ENCODE assay signal across 20 cellular contexts in genomic region chr2:122194546-122194945, GRCh38.
DNase-seq lines count a peak whose midpoint lies in the region; ATAC-seq and TF ChIP-seq lines count a peak whose summit lies in the region.
"Had no signal": no experiment of that assay in that cellular context is flagged by ENCODE, and none has a peak within 500 bp of the region (broad histone marks: within the 10 kb centered on the region; RNA-seq: fewer than 3 reads in every experiment).

No MANE protein-coding gene starts in this region.

- no peak overlapping the region for H3K4me3 Mint-ChIP-seq in GM23338
- no peak overlapping the region for H3K4me3 Mint-ChIP-seq in activated CD8-positive, alpha-beta T cell treated with anti-CD3 and anti-CD28 coated beads, Interleukin-2, amount 10 ng/mL, durations not matched to agents 7 days and 5 days
- H3K4me3 Mint-ChIP-seq: CD4-positive, CD25-positive, alpha-beta regulatory T cell; HFFc6 had no signal

- H3K27ac ChIP-seq in A673 (ENCODE audit: low read depth, low read length, poor library complexity, severe bottlenecking) (peak overlapping the region; percentile 69), GM23338 (ENCODE audit: low read depth) (no peak overlapping the region)
- H3K27ac ChIP-seq: SJSA1 had no signal

- H3K4me2 ChIP-seq in GM23338: no peak overlapping the region

- H3K4me3 ChIP-seq in A673 (ENCODE audit: low read depth, low read length, poor library complexity, severe bottlenecking) (no peak overlapping the region), GM23338 (no peak overlapping the region)
- H3K4me3 ChIP-seq: SJSA1 had no signal

- no peak overlapping the region for H3K27ac Mint-ChIP-seq in GM23338
- no peak overlapping the region for H3K27ac Mint-ChIP-seq in activated CD8-positive, alpha-beta T cell treated with anti-CD3 and anti-CD28 coated beads, Interleukin-2, amount 10 ng/mL, durations not matched to agents 7 days and 5 days
- H3K27ac Mint-ChIP-seq: CD4-positive, CD25-positive, alpha-beta regulatory T cell; HFFc6 had no signal

- H3K9me3 Mint-ChIP-seq in GM23338: peaks cover 13% of the 10 kb centered on the region
- H3K9me3 Mint-ChIP-seq in activated CD8-positive, alpha-beta T cell treated with anti-CD3 and anti-CD28 coated beads, Interleukin-2, amount 10 ng/mL, durations not matched to agents 7 days and 5 days (ENCODE audit: insufficient read depth): no peaks in the 10 kb centered on the region
- H3K9me3 Mint-ChIP-seq: HFFc6 had no signal

- POLR2A ChIA-PET in A673 (lab: Charles Lee; ENCODE audit: low non-redundant PET): interaction anchor here (0.6 kb wide), 1 partner anchor 305 kb away, joined by 6 read pairs; no protein-coding TSS in a partner anchor
- POLR2A ChIA-PET in activated CD8-positive, alpha-beta T cell treated with anti-CD3 and anti-CD28 coated beads, Interleukin-2, amount 10 ng/mL, durations not matched to agents 7 days and 5 days (lab: Charles Lee): no interaction called here

- no peaks in the 10 kb centered on the region for H3F3A ChIP-seq in GM23338 (replicated peaks; ENCODE audit: low read depth)

- ATAC-seq in GM23338 (no peak), GM19324 (IDR thresholded peaks at IDR 0.05; ENCODE audit: low FRiP score, unreplicated experiment) (no peak), HG02798 (IDR thresholded peaks at IDR 0.05; ENCODE audit: poor library complexity, unreplicated experiment) (no peak), SK-N-SH treated with all-trans-retinoic acid at 6 μM for 48 hours (no peak)
- ATAC-seq in activated CD8-positive, alpha-beta T cell treated with anti-CD3 and anti-CD28 coated beads, Interleukin-2, amount 10 ng/mL, durations not matched to agents 7 days and 5 days: no peak

- H3K9me3 ChIP-seq in A673 (ENCODE audit: low read depth, low read length, poor library complexity, severe bottlenecking): no peaks in the 10 kb centered on the region
- H3K9me3 ChIP-seq: BE2C, SJSA1 had no signal

- TF ChIP-seq CTCF in A673 (conservative IDR thresholded peaks at IDR 0.05; ENCODE audit: low read depth, low read length) (no peak), GM23338 (conservative IDR thresholded peaks at IDR 0.05; ENCODE audit: low read depth in 2 of 2) (no peak)

- H3K9me2 ChIP-seq in GM23338 (ENCODE audit: insufficient read depth): peaks cover 3% of the 10 kb centered on the region; the same call in 1 of the 2 replicates

- no TSS peak for BruUV-seq in A673 (replicated peaks; lab: Mats Ljungman, UMichigan)

- peaks cover 4% of the 10 kb centered on the region; the same call in 1 of the 3 replicates for H3K36me3 Mint-ChIP-seq in GM23338 (ENCODE audit: low read depth)
- H3K36me3 Mint-ChIP-seq in activated CD8-positive, alpha-beta T cell treated with anti-CD3 and anti-CD28 coated beads, Interleukin-2, amount 10 ng/mL, durations not matched to agents 7 days and 5 days (ENCODE audit: low read depth): no peaks in the 10 kb centered on the region
- H3K36me3 Mint-ChIP-seq: CD4-positive, CD25-positive, alpha-beta regulatory T cell had no signal

- peaks cover 6% of the 10 kb centered on the region; the same call in 2 of the 3 replicates for H3K4me1 Mint-ChIP-seq in GM23338
- H3K4me1 Mint-ChIP-seq in activated CD8-positive, alpha-beta T cell treated with anti-CD3 and anti-CD28 coated beads, Interleukin-2, amount 10 ng/mL, durations not matched to agents 7 days and 5 days (ENCODE audit: low read depth): no peaks in the 10 kb centered on the region
- H3K4me1 Mint-ChIP-seq: CD4-positive, CD25-positive, alpha-beta regulatory T cell had no signal

- H3K79me2 ChIP-seq in GM23338 (replicated peaks; ENCODE audit: insufficient read depth): no peaks in the 10 kb centered on the region

- intact Hi-C loops in A673 (cut with micrococcal nuclease; ENCODE audit: unreplicated experiment): loop anchor here (5.0 kb wide), 2 partner anchors 133 to 173 kb away; no protein-coding TSS in a partner anchor

- H4K20me1 ChIP-seq in GM23338 (replicated peaks; ENCODE audit: insufficient read depth): no peaks in the 10 kb centered on the region

- H2AFZ ChIP-seq in GM23338: peak overlapping the region; percentile 63; the same call in 1 of the 2 replicates

- DNase-seq in A673 (ENCODE audit: low spot score) (peak; percentile 60), GM23338 (ENCODE audit: low spot score) (no peak), RPMI7951 (ENCODE audit: low read depth) (peak; percentile 30), iPS-NIHi7 (ENCODE audit: extremely low spot score) (peak; percentile 29)
- no peak for DNase-seq in activated CD8-positive, alpha-beta T cell treated with anti-CD3 and anti-CD28 coated beads, Interleukin-2, amount 10 ng/mL, durations not matched to agents 7 days and 5 days
- DNase-seq: 8988T; BE2C; Calu3; CD4-positive, CD25-positive, alpha-beta regulatory T cell; DMS79 treated with DMSO at 0.1 percent for 48 hours; HFFc6; NCI-H1092 treated with DMSO at 0.1 percent for 48 hours; NCI-H1694 treated with DMSO at 0.1 percent for 48 hours; NCI-H2227 treated with DMSO at 0.1 percent for 48 hours; NCI-H510A treated with DMSO at 0.1 percent for 48 hours; NCI-H82 had no signal

- no peaks in the 10 kb centered on the region for H3K27me3 Mint-ChIP-seq in GM23338 (ENCODE audit: insufficient read depth, low read depth, poor library complexity)
- no peaks in the 10 kb centered on the region for H3K27me3 Mint-ChIP-seq in activated CD8-positive, alpha-beta T cell treated with anti-CD3 and anti-CD28 coated beads, Interleukin-2, amount 10 ng/mL, durations not matched to agents 7 days and 5 days (ENCODE audit: low read depth)
- H3K27me3 Mint-ChIP-seq: CD4-positive, CD25-positive, alpha-beta regulatory T cell had no signal

- no peaks in the 10 kb centered on the region for H3K36me3 ChIP-seq in A673 (ENCODE audit: insufficient read depth, low read length, poor library complexity, severe bottlenecking)
- no peaks in the 10 kb centered on the region for H3K36me3 ChIP-seq in GM23338 (ENCODE audit: insufficient read depth)
- H3K36me3 ChIP-seq: BE2C, SJSA1 had no signal

- H3K4me1 ChIP-seq in A673 (ENCODE audit: insufficient read depth, low read length, poor library complexity, severe bottlenecking) (peaks cover 44% of the 10 kb centered on the region), GM23338 (ENCODE audit: insufficient read depth) (no peaks in the 10 kb centered on the region; the same call in 1 of the 2 replicates)
- H3K4me1 ChIP-seq: BE2C, SJSA1 had no signal

- H3K27me3 ChIP-seq in A673 (replicated peaks; ENCODE audit: insufficient read depth, low read depth, low read length, poor library complexity) (no peaks in the 10 kb centered on the region), GM23338 (ENCODE audit: insufficient read depth) (no peaks in the 10 kb centered on the region)
- H3K27me3 ChIP-seq: BE2C, SJSA1 had no signal

- CTCF ChIA-PET in A673 (lab: Charles Lee): no interaction called here
- CTCF ChIA-PET in activated CD8-positive, alpha-beta T cell treated with anti-CD3 and anti-CD28 coated beads, Interleukin-2, amount 10 ng/mL, durations not matched to agents 7 days and 5 days (lab: Charles Lee): interaction anchor here (0.9 kb wide), 1 partner anchor 27 kb away, joined by 3 read pairs; no protein-coding TSS in a partner anchor

TF ChIP-seq in GM23338, 12 proteins besides CTCF, POLR2A, EP300 and RAD21 (continues in another document):
- TF ChIP-seq NANOG (IDR thresholded peaks at IDR 0.05; ENCODE audit: borderline replicate concordance) (no peak), CREB1 (CRISPR knock-in tag; IDR thresholded peaks at IDR 0.05; ENCODE audit: low read depth) (no peak), EZH2phosphoT487 (IDR thresholded peaks at IDR 0.05; ENCODE audit: unreplicated experiment) (no peak), ZNF331 (CRISPR knock-in tag; IDR thresholded peaks at IDR 0.05; ENCODE audit: low read depth) (no peak)

TF ChIP-seq in SK-N-SH treated with all-trans-retinoic acid at 6 μM for 48 hours, 23 proteins besides CTCF, POLR2A, EP300 and RAD21:
- TF ChIP-seq RARB (CRISPR knock-in tag; IDR thresholded peaks at IDR 0.05) (no peak), ZFP3 (CRISPR knock-in tag; IDR thresholded peaks at IDR 0.05) (no peak), CSDC2 (CRISPR knock-in tag; IDR thresholded peaks at IDR 0.05) (no peak), BACH2 (CRISPR knock-in tag; IDR thresholded peaks at IDR 0.05; ENCODE audit: borderline replicate concordance) (no peak), ARNTL (CRISPR knock-in tag; IDR thresholded peaks at IDR 0.05; ENCODE audit: borderline replicate concordance, low read depth) (no peak), TOX (CRISPR knock-in tag; IDR thresholded peaks at IDR 0.05; ENCODE audit: borderline replicate concordance) (no peak), ZNF70 (CRISPR knock-in tag; IDR thresholded peaks at IDR 0.05) (no peak)
- TF ChIP-seq, protein P1, sequence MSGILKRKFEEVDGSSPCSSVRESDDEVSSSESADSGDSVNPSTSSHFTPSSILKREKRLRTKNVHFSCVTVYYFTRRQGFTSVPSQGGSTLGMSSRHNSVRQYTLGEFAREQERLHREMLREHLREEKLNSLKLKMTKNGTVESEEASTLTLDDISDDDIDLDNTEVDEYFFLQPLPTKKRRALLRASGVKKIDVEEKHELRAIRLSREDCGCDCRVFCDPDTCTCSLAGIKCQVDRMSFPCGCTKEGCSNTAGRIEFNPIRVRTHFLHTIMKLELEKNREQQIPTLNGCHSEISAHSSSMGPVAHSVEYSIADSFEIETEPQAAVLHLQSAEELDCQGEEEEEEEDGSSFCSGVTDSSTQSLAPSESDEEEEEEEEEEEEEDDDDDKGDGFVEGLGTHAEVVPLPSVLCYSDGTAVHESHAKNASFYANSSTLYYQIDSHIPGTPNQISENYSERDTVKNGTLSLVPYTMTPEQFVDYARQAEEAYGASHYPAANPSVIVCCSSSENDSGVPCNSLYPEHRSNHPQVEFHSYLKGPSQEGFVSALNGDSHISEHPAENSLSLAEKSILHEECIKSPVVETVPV (CRISPR knock-in tag; IDR thresholded peaks at IDR 0.05): no peak
- TF ChIP-seq, protein P2, sequence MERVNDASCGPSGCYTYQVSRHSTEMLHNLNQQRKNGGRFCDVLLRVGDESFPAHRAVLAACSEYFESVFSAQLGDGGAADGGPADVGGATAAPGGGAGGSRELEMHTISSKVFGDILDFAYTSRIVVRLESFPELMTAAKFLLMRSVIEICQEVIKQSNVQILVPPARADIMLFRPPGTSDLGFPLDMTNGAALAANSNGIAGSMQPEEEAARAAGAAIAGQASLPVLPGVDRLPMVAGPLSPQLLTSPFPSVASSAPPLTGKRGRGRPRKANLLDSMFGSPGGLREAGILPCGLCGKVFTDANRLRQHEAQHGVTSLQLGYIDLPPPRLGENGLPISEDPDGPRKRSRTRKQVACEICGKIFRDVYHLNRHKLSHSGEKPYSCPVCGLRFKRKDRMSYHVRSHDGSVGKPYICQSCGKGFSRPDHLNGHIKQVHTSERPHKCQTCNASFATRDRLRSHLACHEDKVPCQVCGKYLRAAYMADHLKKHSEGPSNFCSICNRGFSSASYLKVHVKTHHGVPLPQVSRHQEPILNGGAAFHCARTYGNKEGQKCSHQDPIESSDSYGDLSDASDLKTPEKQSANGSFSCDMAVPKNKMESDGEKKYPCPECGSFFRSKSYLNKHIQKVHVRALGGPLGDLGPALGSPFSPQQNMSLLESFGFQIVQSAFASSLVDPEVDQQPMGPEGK (CRISPR knock-in tag; IDR thresholded peaks at IDR 0.05; ENCODE audit: borderline replicate concordance): no peak

Comparison
In these comparisons a context has a peak if more than half of its experiments do, and no peak if none do; other contexts are left out.
1. DNase-seq: peak in A673 (single experiment), RPMI7951 (single experiment) and iPS-NIHi7 (single experiment); none in GM23338 (single experiment) and activated CD8-positive, alpha-beta T cell treated with anti-CD3 and anti-CD28 coated beads, Interleukin-2, amount 10 ng/mL, durations not matched to agents 7 days and 5 days (single experiment).